In genomic region chr17:59829217-59830006, GRCh38 we compare ENCODE assay signal across 1 cellular context.
TF ChIP-seq lines count a peak whose summit lies in the region.

No MANE protein-coding gene starts in this region.

TF ChIP-seq in K562, 482 proteins besides CTCF, POLR2A, EP300 and RAD21 (continued from another document and continues in another):
- TF ChIP-seq FOXO4 (CRISPR knock-in tag; IDR thresholded peaks at IDR 0.05) (no peak), KLF1 (tag; IDR thresholded peaks at IDR 0.05) (no peak), USF2 (CRISPR knock-in tag; IDR thresholded peaks at IDR 0.05) (no peak), FOXK1 (CRISPR knock-in tag; IDR thresholded peaks at IDR 0.05; ENCODE audit: borderline replicate concordance) (no peak), REST (CRISPR knock-in tag; IDR thresholded peaks at IDR 0.05; ENCODE audit: low read depth) (no peak), BRD4 (IDR thresholded peaks at IDR 0.05) (0 out of 2 replicates have a peak, but pooled peaks have one; percentile 72), IFI16 (CRISPR knock-in tag; IDR thresholded peaks at IDR 0.05) (no peak), POLR3A (IDR thresholded peaks at IDR 0.05; ENCODE audit: borderline replicate concordance, extremely low read depth, insufficient read depth, insufficient read length) (no peak), MAX (CRISPR knock-in tag; IDR thresholded peaks at IDR 0.05) (no peak), GTF2B (IDR thresholded peaks at IDR 0.05; ENCODE audit: extremely low read depth, insufficient read length) (no peak), SIRT6 (IDR thresholded peaks at IDR 0.05; ENCODE audit: low read depth, low read length) (no peak), ZNF133 (CRISPR knock-in tag; IDR thresholded peaks at IDR 0.05) (no peak), GATAD2A (IDR thresholded peaks at IDR 0.05) (0 out of 2 replicates have a peak, but pooled peaks have one; percentile 30), MBD1 (CRISPR knock-in tag; IDR thresholded peaks at IDR 0.05) (no peak), RERE (CRISPR knock-in tag; IDR thresholded peaks at IDR 0.05; ENCODE audit: borderline replicate concordance) (no peak), ZNF561 (CRISPR knock-in tag; conservative IDR thresholded peaks at IDR 0.05) (no peak), TOE1 (IDR thresholded peaks at IDR 0.05; ENCODE audit: borderline replicate concordance) (no peak), TOE1 (CRISPR knock-in tag; IDR thresholded peaks at IDR 0.05; ENCODE audit: borderline replicate concordance, low read depth) (no peak), YY1 (IDR thresholded peaks at IDR 0.05; ENCODE audit: borderline replicate concordance in 1 of 3, control insufficient read depth in 1 of 3, extremely low read depth in 1 of 3, insufficient read depth in 3 of 3, insufficient read length in 1 of 3, insufficient replicate concordance in 2 of 3, low read depth in 1 of 3, low read length in 2 of 3) (no peak), ETS1 (conservative IDR thresholded peaks at IDR 0.05; ENCODE audit: control insufficient read depth, low read depth, low read length) (no peak), ZNF780A (CRISPR knock-in tag; IDR thresholded peaks at IDR 0.05) (no peak), MECOM (CRISPR knock-in tag; IDR thresholded peaks at IDR 0.05) (no peak), HMBOX1 (IDR thresholded peaks at IDR 0.05) (peak; percentile 97), KDM5B (IDR thresholded peaks at IDR 0.05; ENCODE audit: insufficient replicate concordance, low read depth, low read length) (no peak), XRCC5 (IDR thresholded peaks at IDR 0.05; ENCODE audit: low read depth, low read length) (no peak), RNF2 (IDR thresholded peaks at IDR 0.05) (peak; percentile 96), RB1 (IDR thresholded peaks at IDR 0.05; ENCODE audit: low read depth) (no peak), MYC (IDR thresholded peaks at IDR 0.05; ENCODE audit: low read depth, low read length) (peak; percentile 56; the same call in 1 of the 2 replicates), MYC (CRISPR knock-in tag; IDR thresholded peaks at IDR 0.05; ENCODE audit: borderline replicate concordance, low read depth) (no peak; the same call in 1 of the 2 replicates), ELF1 (tag; IDR thresholded peaks at IDR 0.05) (no peak; the same call in 1 of the 2 replicates), JUND (IDR thresholded peaks at IDR 0.05; ENCODE audit: borderline replicate concordance, low read depth, low read length) (peak; percentile 89), JUND (tag; IDR thresholded peaks at IDR 0.05; ENCODE audit: borderline replicate concordance, low read depth, low read length) (peak; percentile 82; the same call in 2 of the 3 replicates), ZNF717 (CRISPR knock-in tag; IDR thresholded peaks at IDR 0.05) (no peak), ELK3 (CRISPR knock-in tag; IDR thresholded peaks at IDR 0.05) (no peak; the same call in 1 of the 2 replicates), KHSRP (IDR thresholded peaks at IDR 0.05) (no peak), RFX5 (IDR thresholded peaks at IDR 0.05; ENCODE audit: low read depth, low read length) (no peak), ZNF583 (CRISPR knock-in tag; IDR thresholded peaks at IDR 0.05) (no peak), DMBX1 (CRISPR knock-in tag; IDR thresholded peaks at IDR 0.05; ENCODE audit: borderline replicate concordance) (no peak), ATF4 (CRISPR knock-in tag; IDR thresholded peaks at IDR 0.05) (no peak), ZNF785 (CRISPR knock-in tag; IDR thresholded peaks at IDR 0.05) (no peak), CCAR2 (IDR thresholded peaks at IDR 0.05; ENCODE audit: low read depth, low read length) (no peak), E2F4 (CRISPR knock-in tag; IDR thresholded peaks at IDR 0.05; ENCODE audit: low read depth) (no peak), BDP1 (IDR thresholded peaks at IDR 0.05; ENCODE audit: insufficient read depth, insufficient read length) (no peak)
